In the genomic region with DNA sequence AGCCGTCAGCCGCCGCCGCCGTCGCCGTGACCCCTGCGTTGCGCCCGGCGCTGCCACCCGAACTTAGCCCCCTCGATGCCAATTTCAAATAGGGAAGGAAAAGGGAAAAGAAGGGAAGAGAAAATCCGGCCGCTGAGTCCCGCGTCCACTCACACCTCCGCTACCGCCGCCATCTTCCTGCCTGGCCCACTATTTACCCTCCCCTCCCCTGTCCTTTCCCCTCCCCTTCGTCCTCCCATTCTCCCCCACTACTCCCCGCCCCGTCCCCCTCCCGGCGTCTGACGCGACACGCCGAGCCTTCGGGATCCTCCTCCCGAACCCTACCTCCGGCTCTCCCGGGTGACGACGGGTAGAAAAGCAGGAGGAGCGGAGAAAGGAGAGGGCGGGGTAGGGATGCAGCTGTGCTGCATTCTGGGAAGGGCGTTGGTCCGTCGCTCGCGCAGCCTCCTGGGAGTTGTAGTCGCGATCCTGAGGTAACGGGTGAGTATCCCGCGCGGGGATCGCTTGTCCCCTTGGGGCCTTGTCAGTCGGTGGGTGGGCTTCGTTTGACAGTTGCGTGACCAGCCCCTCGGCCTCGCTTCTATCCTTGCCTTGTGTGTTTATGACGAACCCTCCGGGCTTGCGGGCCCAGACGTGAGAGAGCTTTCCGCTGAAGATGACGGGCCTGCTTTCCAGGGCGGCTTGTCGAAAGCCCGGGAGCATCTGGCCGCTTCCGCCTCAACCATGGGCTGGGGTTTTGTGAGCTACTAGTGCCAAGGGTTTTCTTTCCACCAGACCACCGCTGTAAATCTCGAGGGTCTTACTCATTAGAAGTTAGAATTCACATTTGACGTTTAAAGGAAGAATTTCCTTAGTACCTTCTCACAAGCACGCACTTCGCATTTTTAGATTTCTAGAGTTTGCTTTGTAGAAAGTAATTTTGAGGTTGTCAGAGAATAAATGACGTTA, we compare ENCODE assay signal across 1 cellular context.
TF ChIP-seq lines count a peak whose summit lies in the region.

Gene CERT1, minus strand, starts transcription at position 195 of the 948 bp plus-strand sequence. CDS start 422 bp downstream, outside the sequence.
Gene POLK, plus strand, starts transcription at position 457 of the 948 bp plus-strand sequence.

TF ChIP-seq in K562, 482 proteins besides CTCF, POLR2A, EP300 and RAD21 (continued from another document and continues in another):
- TF ChIP-seq, protein P1, sequence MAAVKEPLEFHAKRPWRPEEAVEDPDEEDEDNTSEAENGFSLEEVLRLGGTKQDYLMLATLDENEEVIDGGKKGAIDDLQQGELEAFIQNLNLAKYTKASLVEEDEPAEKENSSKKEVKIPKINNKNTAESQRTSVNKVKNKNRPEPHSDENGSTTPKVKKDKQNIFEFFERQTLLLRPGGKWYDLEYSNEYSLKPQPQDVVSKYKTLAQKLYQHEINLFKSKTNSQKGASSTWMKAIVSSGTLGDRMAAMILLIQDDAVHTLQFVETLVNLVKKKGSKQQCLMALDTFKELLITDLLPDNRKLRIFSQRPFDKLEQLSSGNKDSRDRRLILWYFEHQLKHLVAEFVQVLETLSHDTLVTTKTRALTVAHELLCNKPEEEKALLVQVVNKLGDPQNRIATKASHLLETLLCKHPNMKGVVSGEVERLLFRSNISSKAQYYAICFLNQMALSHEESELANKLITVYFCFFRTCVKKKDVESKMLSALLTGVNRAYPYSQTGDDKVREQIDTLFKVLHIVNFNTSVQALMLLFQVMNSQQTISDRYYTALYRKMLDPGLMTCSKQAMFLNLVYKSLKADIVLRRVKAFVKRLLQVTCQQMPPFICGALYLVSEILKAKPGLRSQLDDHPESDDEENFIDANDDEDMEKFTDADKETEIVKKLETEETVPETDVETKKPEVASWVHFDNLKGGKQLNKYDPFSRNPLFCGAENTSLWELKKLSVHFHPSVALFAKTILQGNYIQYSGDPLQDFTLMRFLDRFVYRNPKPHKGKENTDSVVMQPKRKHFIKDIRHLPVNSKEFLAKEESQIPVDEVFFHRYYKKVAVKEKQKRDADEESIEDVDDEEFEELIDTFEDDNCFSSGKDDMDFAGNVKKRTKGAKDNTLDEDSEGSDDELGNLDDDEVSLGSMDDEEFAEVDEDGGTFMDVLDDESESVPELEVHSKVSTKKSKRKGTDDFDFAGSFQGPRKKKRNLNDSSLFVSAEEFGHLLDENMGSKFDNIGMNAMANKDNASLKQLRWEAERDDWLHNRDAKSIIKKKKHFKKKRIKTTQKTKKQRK (IDR thresholded peaks at IDR 0.05; ENCODE audit: borderline replicate concordance, low read depth, low read length): no peak
- TF ChIP-seq, protein P2, sequence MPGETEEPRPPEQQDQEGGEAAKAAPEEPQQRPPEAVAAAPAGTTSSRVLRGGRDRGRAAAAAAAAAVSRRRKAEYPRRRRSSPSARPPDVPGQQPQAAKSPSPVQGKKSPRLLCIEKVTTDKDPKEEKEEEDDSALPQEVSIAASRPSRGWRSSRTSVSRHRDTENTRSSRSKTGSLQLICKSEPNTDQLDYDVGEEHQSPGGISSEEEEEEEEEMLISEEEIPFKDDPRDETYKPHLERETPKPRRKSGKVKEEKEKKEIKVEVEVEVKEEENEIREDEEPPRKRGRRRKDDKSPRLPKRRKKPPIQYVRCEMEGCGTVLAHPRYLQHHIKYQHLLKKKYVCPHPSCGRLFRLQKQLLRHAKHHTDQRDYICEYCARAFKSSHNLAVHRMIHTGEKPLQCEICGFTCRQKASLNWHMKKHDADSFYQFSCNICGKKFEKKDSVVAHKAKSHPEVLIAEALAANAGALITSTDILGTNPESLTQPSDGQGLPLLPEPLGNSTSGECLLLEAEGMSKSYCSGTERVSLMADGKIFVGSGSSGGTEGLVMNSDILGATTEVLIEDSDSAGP (CRISPR knock-in tag; IDR thresholded peaks at IDR 0.05): no peak
- TF ChIP-seq HNRNPK (IDR thresholded peaks at IDR 0.05; ENCODE audit: low read depth, low read length, poor library complexity, severe bottlenecking): peak; percentile 22
- no peak for TF ChIP-seq ZNF253 (CRISPR knock-in tag; conservative IDR thresholded peaks at IDR 0.05)
- no peak for TF ChIP-seq ATF3 (IDR thresholded peaks at IDR 0.05)
- TF ChIP-seq ATF3 (CRISPR knock-in tag; conservative IDR thresholded peaks at IDR 0.05): no peak
- no peak for TF ChIP-seq SFPQ (IDR thresholded peaks at IDR 0.05; ENCODE audit: low read depth, low read length)
- no peak for TF ChIP-seq SMAD2 (IDR thresholded peaks at IDR 0.05; ENCODE audit: low read depth, low read length)
- TF ChIP-seq HMGN3 (IDR thresholded peaks at IDR 0.05; ENCODE audit: borderline replicate concordance, extremely low read depth, insufficient read length, low read depth, low read length): peak; percentile 38
- TF ChIP-seq RBM39 (optimal IDR thresholded peaks at IDR 0.05; ENCODE audit: low read depth, low read length): no peak
- TF ChIP-seq NEUROD1 (IDR thresholded peaks at IDR 0.05; ENCODE audit: borderline replicate concordance, low read depth, low read length, partially characterized antibody): no peak
- no peak for TF ChIP-seq POLR3A (IDR thresholded peaks at IDR 0.05; ENCODE audit: borderline replicate concordance, extremely low read depth, insufficient read depth, insufficient read length)
- no peak for TF ChIP-seq BRCA1 (IDR thresholded peaks at IDR 0.05)
- no peak for TF ChIP-seq BRCA1 (CRISPR knock-in tag; IDR thresholded peaks at IDR 0.05)
- TF ChIP-seq CBFA2T2 (conservative IDR thresholded peaks at IDR 0.05): no peak
- TF ChIP-seq NFE2L1 (tag; IDR thresholded peaks at IDR 0.05; ENCODE audit: borderline replicate concordance, low read depth): no peak
- TF ChIP-seq ZNF280A (IDR thresholded peaks at IDR 0.05; ENCODE audit: low read depth, partially characterized antibody): no peak
- no peak for TF ChIP-seq RHOXF2B (CRISPR knock-in tag; conservative IDR thresholded peaks at IDR 0.05)
- TF ChIP-seq, protein P3, sequence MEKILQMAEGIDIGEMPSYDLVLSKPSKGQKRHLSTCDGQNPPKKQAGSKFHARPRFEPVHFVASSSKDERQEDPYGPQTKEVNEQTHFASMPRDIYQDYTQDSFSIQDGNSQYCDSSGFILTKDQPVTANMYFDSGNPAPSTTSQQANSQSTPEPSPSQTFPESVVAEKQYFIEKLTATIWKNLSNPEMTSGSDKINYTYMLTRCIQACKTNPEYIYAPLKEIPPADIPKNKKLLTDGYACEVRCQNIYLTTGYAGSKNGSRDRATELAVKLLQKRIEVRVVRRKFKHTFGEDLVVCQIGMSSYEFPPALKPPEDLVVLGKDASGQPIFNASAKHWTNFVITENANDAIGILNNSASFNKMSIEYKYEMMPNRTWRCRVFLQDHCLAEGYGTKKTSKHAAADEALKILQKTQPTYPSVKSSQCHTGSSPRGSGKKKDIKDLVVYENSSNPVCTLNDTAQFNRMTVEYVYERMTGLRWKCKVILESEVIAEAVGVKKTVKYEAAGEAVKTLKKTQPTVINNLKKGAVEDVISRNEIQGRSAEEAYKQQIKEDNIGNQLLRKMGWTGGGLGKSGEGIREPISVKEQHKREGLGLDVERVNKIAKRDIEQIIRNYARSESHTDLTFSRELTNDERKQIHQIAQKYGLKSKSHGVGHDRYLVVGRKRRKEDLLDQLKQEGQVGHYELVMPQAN (IDR thresholded peaks at IDR 0.05; ENCODE audit: borderline replicate concordance): peak; percentile 23; the same call in 1 of the 2 replicates
- TF ChIP-seq TARDBP (IDR thresholded peaks at IDR 0.05): no peak
- no peak for TF ChIP-seq MCM7 (IDR thresholded peaks at IDR 0.05)
- no peak; the same call in 1 of the 2 replicates for TF ChIP-seq NR2C2 (CRISPR knock-in tag; IDR thresholded peaks at IDR 0.05)
- peak; percentile 79 for TF ChIP-seq NR2C2 (tag; IDR thresholded peaks at IDR 0.05)
- no peak for TF ChIP-seq POLR2AphosphoS2 (IDR thresholded peaks at IDR 0.05; ENCODE audit: low read length)
- peak; percentile 52 for TF ChIP-seq JUND (IDR thresholded peaks at IDR 0.05; ENCODE audit: borderline replicate concordance, low read depth, low read length)
- TF ChIP-seq JUND (tag; IDR thresholded peaks at IDR 0.05; ENCODE audit: borderline replicate concordance, low read depth, low read length): peak; percentile 21; the same call in 1 of the 3 replicates
- TF ChIP-seq, protein P4, sequence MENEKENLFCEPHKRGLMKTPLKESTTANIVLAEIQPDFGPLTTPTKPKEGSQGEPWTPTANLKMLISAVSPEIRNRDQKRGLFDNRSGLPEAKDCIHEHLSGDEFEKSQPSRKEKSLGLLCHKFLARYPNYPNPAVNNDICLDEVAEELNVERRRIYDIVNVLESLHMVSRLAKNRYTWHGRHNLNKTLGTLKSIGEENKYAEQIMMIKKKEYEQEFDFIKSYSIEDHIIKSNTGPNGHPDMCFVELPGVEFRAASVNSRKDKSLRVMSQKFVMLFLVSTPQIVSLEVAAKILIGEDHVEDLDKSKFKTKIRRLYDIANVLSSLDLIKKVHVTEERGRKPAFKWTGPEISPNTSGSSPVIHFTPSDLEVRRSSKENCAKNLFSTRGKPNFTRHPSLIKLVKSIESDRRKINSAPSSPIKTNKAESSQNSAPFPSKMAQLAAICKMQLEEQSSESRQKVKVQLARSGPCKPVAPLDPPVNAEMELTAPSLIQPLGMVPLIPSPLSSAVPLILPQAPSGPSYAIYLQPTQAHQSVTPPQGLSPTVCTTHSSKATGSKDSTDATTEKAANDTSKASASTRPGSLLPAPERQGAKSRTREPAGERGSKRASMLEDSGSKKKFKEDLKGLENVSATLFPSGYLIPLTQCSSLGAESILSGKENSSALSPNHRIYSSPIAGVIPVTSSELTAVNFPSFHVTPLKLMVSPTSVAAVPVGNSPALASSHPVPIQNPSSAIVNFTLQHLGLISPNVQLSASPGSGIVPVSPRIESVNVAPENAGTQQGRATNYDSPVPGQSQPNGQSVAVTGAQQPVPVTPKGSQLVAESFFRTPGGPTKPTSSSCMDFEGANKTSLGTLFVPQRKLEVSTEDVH (IDR thresholded peaks at IDR 0.05; ENCODE audit: low read depth, partially characterized antibody): peak; percentile 11
- TF ChIP-seq SMC3 (conservative IDR thresholded peaks at IDR 0.05; ENCODE audit: insufficient read depth, low read depth, low read length): no peak
- TF ChIP-seq ELF2 (CRISPR knock-in tag; IDR thresholded peaks at IDR 0.05): peak; percentile 67; the same call in 1 of the 2 replicates
- TF ChIP-seq DNMT1 (IDR thresholded peaks at IDR 0.05): no peak
- TF ChIP-seq KAT7 (CRISPR knock-in tag; IDR thresholded peaks at IDR 0.05; ENCODE audit: borderline replicate concordance): no peak
- no peak for TF ChIP-seq SOX6 (IDR thresholded peaks at IDR 0.05)
- peak; percentile 51; the same call in 1 of the 2 replicates for TF ChIP-seq HDAC2 (IDR thresholded peaks at IDR 0.05)
- TF ChIP-seq PHB2 (IDR thresholded peaks at IDR 0.05; ENCODE audit: low read depth): no peak
- TF ChIP-seq HNRNPH1 (optimal IDR thresholded peaks at IDR 0.05; ENCODE audit: low read depth, low read length): no peak
- peak; percentile 84 for TF ChIP-seq RBBP5 (IDR thresholded peaks at IDR 0.05; ENCODE audit: borderline replicate concordance, insufficient read depth, low read length, poor library complexity, severe bottlenecking)
- TF ChIP-seq, protein P5, sequence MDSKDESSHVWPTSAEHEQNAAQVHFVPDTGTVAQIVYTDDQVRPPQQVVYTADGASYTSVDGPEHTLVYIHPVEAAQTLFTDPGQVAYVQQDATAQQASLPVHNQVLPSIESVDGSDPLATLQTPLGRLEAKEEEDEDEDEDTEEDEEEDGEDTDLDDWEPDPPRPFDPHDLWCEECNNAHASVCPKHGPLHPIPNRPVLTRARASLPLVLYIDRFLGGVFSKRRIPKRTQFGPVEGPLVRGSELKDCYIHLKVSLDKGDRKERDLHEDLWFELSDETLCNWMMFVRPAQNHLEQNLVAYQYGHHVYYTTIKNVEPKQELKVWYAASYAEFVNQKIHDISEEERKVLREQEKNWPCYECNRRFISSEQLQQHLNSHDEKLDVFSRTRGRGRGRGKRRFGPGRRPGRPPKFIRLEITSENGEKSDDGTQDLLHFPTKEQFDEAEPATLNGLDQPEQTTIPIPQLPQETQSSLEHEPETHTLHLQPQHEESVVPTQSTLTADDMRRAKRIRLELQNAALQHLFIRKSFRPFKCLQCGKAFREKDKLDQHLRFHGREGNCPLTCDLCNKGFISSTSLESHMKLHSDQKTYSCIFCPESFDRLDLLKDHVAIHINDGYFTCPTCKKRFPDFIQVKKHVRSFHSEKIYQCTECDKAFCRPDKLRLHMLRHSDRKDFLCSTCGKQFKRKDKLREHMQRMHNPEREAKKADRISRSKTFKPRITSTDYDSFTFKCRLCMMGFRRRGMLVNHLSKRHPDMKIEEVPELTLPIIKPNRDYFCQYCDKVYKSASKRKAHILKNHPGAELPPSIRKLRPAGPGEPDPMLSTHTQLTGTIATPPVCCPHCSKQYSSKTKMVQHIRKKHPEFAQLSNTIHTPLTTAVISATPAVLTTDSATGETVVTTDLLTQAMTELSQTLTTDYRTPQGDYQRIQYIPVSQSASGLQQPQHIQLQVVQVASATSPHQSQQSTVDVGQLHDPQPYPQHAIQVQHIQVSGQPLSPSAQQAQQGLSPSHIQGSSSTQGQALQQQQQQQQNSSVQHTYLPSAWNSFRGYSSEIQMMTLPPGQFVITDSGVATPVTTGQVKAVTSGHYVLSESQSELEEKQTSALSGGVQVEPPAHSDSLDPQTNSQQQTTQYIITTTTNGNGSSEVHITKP (IDR thresholded peaks at IDR 0.05; ENCODE audit: partially characterized antibody): peak; percentile 31
